In the genomic region with DNA sequence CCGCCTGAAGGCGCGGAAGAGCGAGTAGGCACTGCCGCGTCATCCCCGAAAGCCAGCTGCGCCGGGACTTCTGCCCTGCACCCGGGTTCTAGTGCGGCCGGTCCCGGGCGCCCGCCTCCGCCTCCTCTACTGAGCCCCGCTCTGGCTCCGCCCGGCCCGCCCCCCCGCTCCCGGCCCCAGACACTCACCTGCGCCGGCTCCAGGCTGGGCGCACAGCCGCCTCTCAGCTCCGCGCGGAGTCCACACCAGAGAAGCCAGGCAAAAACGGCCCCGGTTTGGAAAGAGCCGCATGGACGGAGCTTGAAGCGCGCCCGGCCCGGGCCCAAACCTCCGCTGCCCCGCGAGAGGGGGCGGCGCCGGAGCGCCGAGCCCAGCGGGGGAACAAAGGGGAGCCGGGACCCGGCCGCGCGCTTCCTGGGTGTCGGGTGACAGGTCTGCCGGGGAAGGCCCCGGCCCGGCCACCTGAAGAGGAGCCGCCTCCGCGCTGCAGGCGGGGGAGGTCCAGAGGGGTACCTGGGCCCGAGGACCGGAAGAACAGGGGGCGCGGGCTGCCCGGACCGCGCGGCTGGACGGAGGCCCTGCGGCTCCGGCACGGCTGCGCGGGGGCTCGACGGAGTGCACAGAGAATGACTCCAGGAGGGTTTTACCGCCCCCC, we compare ENCODE assay signal across 8 cellular contexts.
DNase-seq lines count a peak whose midpoint lies in the region; ATAC-seq and TF ChIP-seq lines count a peak whose summit lies in the region.

No MANE protein-coding gene starts in this region.

- H3K27me3 Mint-ChIP-seq in HFFc6 (ENCODE audit: insufficient read depth) = peaks cover 39% of the 10 kb centered on the region

- H3K4me1 ChIP-seq in right cardiac atrium (ENCODE audit: control insufficient read depth, insufficient read depth, low read length) = no peaks in the 10 kb centered on the region
- H3K4me1 ChIP-seq in smooth muscle cell (ENCODE audit: low read depth) = peaks cover 32% of the 10 kb centered on the region

- no peaks in the 10 kb centered on the region for H3K79me2 ChIP-seq in smooth muscle cell (ENCODE audit: low read depth)

- H3K36me3 Mint-ChIP-seq in HFFc6 (ENCODE audit: low read depth) = 0 out of 2 replicates have a peak, but pooled peaks cover 4% of the 10 kb centered on the region

- intact Hi-C loops in right cardiac atrium (cut with DNase I) = no loop called here

- peak overlapping the region; percentile 90 for H3K4me3 ChIP-seq in LNCaP clone FGC (ENCODE audit: low read depth, low read length)
- H3K4me3 ChIP-seq in right cardiac atrium (ENCODE audit: low read length) = peak overlapping the region; percentile 49
- peak overlapping the region; percentile 58 for H3K4me3 ChIP-seq in smooth muscle cell

- DNase-seq in AG20443 (ENCODE audit: low spot score) (peak; percentile 63), LNCaP clone FGC (ENCODE audit: low read depth) (peak; percentile 27), right cardiac atrium (no peak), smooth muscle cell (lab: John Stamatoyannopoulos, UW; ENCODE audit: unreplicated experiment) (no peak), HFFc6 (no peak)
- DNase-seq in activated CD4-positive, alpha-beta T cell treated with anti-CD3 and anti-CD28 coated beads for 48 hours = peak; percentile 49
- DNase-seq in activated effector memory CD4-positive, alpha-beta T cell treated with anti-CD3 and anti-CD28 coated beads, Interleukin-2, amount 50 U/mL, for 16 hours = no peak

- peak; percentile 33 for ATAC-seq in GM18505 (IDR thresholded peaks at IDR 0.05; ENCODE audit: unreplicated experiment)
- peak in 1 of 2 donors; percentile 3 for ATAC-seq in right cardiac atrium

- H3K4me2 ChIP-seq in smooth muscle cell = peak overlapping the region; percentile 83

- 1% methylated on average over 76 of the region's 76 CpGs for WGBS in right cardiac atrium
- WGBS in smooth muscle cell (ENCODE audit: low lambda C conversion rate) = 1% methylated on average over 28 of the region's 76 CpGs

- H2AFZ ChIP-seq in smooth muscle cell (ENCODE audit: low read depth) = no peak overlapping the region

- TF ChIP-seq POLR2A in GM18505 (IDR thresholded peaks at IDR 0.05; ENCODE audit: borderline replicate concordance, extremely low read depth, insufficient read depth, insufficient read length) = no peak

- H3K27me3 ChIP-seq in right cardiac atrium (ENCODE audit: control insufficient read depth, insufficient read depth) (no peaks in the 10 kb centered on the region), smooth muscle cell (ENCODE audit: low read depth) (peaks cover 97% of the 10 kb centered on the region)

- peaks cover 21% of the 10 kb centered on the region for H3K4me1 Mint-ChIP-seq in HFFc6 (ENCODE audit: low read depth)

- no peaks in the 10 kb centered on the region for H3K36me3 ChIP-seq in smooth muscle cell (ENCODE audit: low read depth)

- H4K20me1 ChIP-seq in smooth muscle cell (ENCODE audit: low read depth) = peaks cover 18% of the 10 kb centered on the region

- H3K27ac ChIP-seq in right cardiac atrium (ENCODE audit: low read length) = no peak overlapping the region
- peak overlapping the region; percentile 15 for H3K27ac ChIP-seq in smooth muscle cell (ENCODE audit: low read depth)

- no peak overlapping the region for H3K4me3 Mint-ChIP-seq in HFFc6

- no peaks in the 10 kb centered on the region for H3F3A ChIP-seq in smooth muscle cell (ENCODE audit: low read depth)

- TF ChIP-seq CTCF in LNCaP clone FGC (IDR thresholded peaks at IDR 0.05; ENCODE audit: control insufficient read depth, extremely low read depth, insufficient read depth) = no peak
- no peak for TF ChIP-seq CTCF in smooth muscle cell (IDR thresholded peaks at IDR 0.05; ENCODE audit: borderline replicate concordance, insufficient read depth, poor library complexity, severe bottlenecking)
- no peak for TF ChIP-seq CTCF in HFFc6 (IDR thresholded peaks at IDR 0.05)

- H3K9ac ChIP-seq in smooth muscle cell (ENCODE audit: low read depth) = no peak overlapping the region

- no peaks in the 10 kb centered on the region for H3K9me3 ChIP-seq in right cardiac atrium (ENCODE audit: control insufficient read depth, low read length)
- H3K9me3 ChIP-seq in smooth muscle cell (replicated peaks; ENCODE audit: low read depth) = no peaks in the 10 kb centered on the region

- peaks cover 4% of the 10 kb centered on the region; the same call in 1 of the 2 replicates for H3K9me3 Mint-ChIP-seq in HFFc6

- H3K27ac Mint-ChIP-seq in HFFc6 = no peak overlapping the region

Comparison
In these comparisons a context has a peak if more than half of its experiments do, and no peak if none do; other contexts are left out.
1. DNase-seq: peak in AG20443 (single experiment), LNCaP clone FGC (single experiment) and activated CD4-positive, alpha-beta T cell treated with anti-CD3 and anti-CD28 coated beads for 48 hours (single experiment); none in right cardiac atrium (0 of 3), smooth muscle cell (single experiment), activated effector memory CD4-positive, alpha-beta T cell treated with anti-CD3 and anti-CD28 coated beads, Interleukin-2, amount 50 U/mL, for 16 hours (single experiment) and HFFc6 (single experiment).
2. Peak in every context shown above with its lines, with median percentiles within 50 percentile points of each other: H3K4me3 ChIP-seq.